ENCODE assay signal across 9 cellular contexts in genomic region chr20:51372176-51372803, GRCh38.
DNase-seq lines count a peak whose midpoint lies in the region; ATAC-seq and TF ChIP-seq lines count a peak whose summit lies in the region.
"Had no signal": no experiment of that assay in that cellular context is flagged by ENCODE, and none has a peak within 500 bp of the region (broad histone marks: within the 10 kb centered on the region; RNA-seq: fewer than 3 reads in every experiment).

No MANE protein-coding gene starts in this region.

- no peaks in the 10 kb centered on the region for H3K4me1 ChIP-seq in HAP-1

- no peaks in the 10 kb centered on the region for H3K9me3 Mint-ChIP-seq in CD4-positive, alpha-beta T cell
- H3K9me3 Mint-ChIP-seq in activated CD8-positive, alpha-beta memory T cell treated with anti-CD3 and anti-CD28 coated beads, Interleukin-2, amount 10 ng/mL, durations not matched to agents 7 days and 5 days (ENCODE audit: low read depth): no peaks in the 10 kb centered on the region
- no peaks in the 10 kb centered on the region for H3K9me3 Mint-ChIP-seq in endothelial cell (ENCODE audit: unreplicated experiment)
- H3K9me3 Mint-ChIP-seq: IgD-negative memory B cell had no signal

- no peaks in the 10 kb centered on the region for H3K27me3 Mint-ChIP-seq in CD4-positive, alpha-beta T cell
- no peaks in the 10 kb centered on the region for H3K27me3 Mint-ChIP-seq in activated CD8-positive, alpha-beta memory T cell treated with anti-CD3 and anti-CD28 coated beads, Interleukin-2, amount 10 ng/mL, durations not matched to agents 7 days and 5 days
- no peaks in the 10 kb centered on the region for H3K27me3 Mint-ChIP-seq in endothelial cell (ENCODE audit: unreplicated experiment)

- H3K27me3 ChIP-seq in CD4-positive, alpha-beta T cell (ENCODE audit: control insufficient read depth, insufficient read depth, low read length): no peaks in the 10 kb centered on the region
- no peaks in the 10 kb centered on the region for H3K27me3 ChIP-seq in HAP-1 (ENCODE audit: low read depth)

- peak; percentile 83 for TF ChIP-seq CTCF in CD4-positive, alpha-beta T cell (IDR thresholded peaks at IDR 0.05)
- TF ChIP-seq CTCF in endothelial cell (IDR thresholded peaks at IDR 0.05; ENCODE audit: unreplicated experiment): no peak

- CTCF ChIA-PET in CD4-positive, alpha-beta T cell (lab: Charles Lee): interaction anchor here (0.6 to 1.2 kb wide), 7 partner anchors 38 to 252 kb away, joined by 3 to 4 read pairs (median 3); no protein-coding TSS in a partner anchor
- CTCF ChIA-PET in activated CD8-positive, alpha-beta memory T cell treated with anti-CD3 and anti-CD28 coated beads, Interleukin-2, amount 10 ng/mL, durations not matched to agents 7 days and 5 days (lab: Charles Lee): interaction anchor here (0.6 to 3.7 kb wide), 17 partner anchors 13 to 594 kb away, joined by 3 to 46 read pairs (median 4); no protein-coding TSS in a partner anchor

- no peak overlapping the region for H3K4me3 ChIP-seq in HAP-1

- H3K36me3 ChIP-seq in HAP-1 (replicated peaks): no peaks in the 10 kb centered on the region

- no peak overlapping the region for H3K27ac Mint-ChIP-seq in CD4-positive, alpha-beta T cell
- no peak overlapping the region for H3K27ac Mint-ChIP-seq in activated CD8-positive, alpha-beta memory T cell treated with anti-CD3 and anti-CD28 coated beads, Interleukin-2, amount 10 ng/mL, durations not matched to agents 7 days and 5 days
- no peak overlapping the region for H3K27ac Mint-ChIP-seq in endothelial cell (ENCODE audit: unreplicated experiment)
- H3K27ac Mint-ChIP-seq: IgD-negative memory B cell had no signal

- intact Hi-C loops in CD4-positive, alpha-beta T cell (cut with DNase I, micrococcal nuclease): loop anchor here (1.0 to 5.0 kb wide), 3 partner anchors 223 to 780 kb away; no protein-coding TSS in a partner anchor

- ATAC-seq in CD4-positive, alpha-beta T cell (ENCODE audit: poor library complexity): peak; percentile 60
- peak; percentile 85 for ATAC-seq in activated CD8-positive, alpha-beta memory T cell treated with anti-CD3 and anti-CD28 coated beads, Interleukin-2, amount 10 ng/mL, durations not matched to agents 7 days and 5 days
- ATAC-seq in GM19023 (IDR thresholded peaks at IDR 0.05; ENCODE audit: unreplicated experiment): no peak

- POLR2A ChIA-PET in CD4-positive, alpha-beta T cell (lab: Charles Lee): interaction anchor here (1.7 kb wide), 1 partner anchor 28 kb away, joined by 4 read pairs; no protein-coding TSS in a partner anchor

- no peaks in the 10 kb centered on the region for H3K4me1 Mint-ChIP-seq in CD4-positive, alpha-beta T cell (ENCODE audit: low read depth)
- H3K4me1 Mint-ChIP-seq in activated CD8-positive, alpha-beta memory T cell treated with anti-CD3 and anti-CD28 coated beads, Interleukin-2, amount 10 ng/mL, durations not matched to agents 7 days and 5 days: peaks cover 25% of the 10 kb centered on the region
- peaks cover 6% of the 10 kb centered on the region for H3K4me1 Mint-ChIP-seq in endothelial cell (ENCODE audit: unreplicated experiment)

- H3K9me3 ChIP-seq in CD4-positive, alpha-beta T cell (ENCODE audit: control insufficient read depth, low read length): no peaks in the 10 kb centered on the region
- no peaks in the 10 kb centered on the region for H3K9me3 ChIP-seq in HAP-1

- in situ Hi-C loops in HAP-1 (cut with MboI; ENCODE audit: low sequenced_read_pairs): loop anchor here (10.0 to 25.0 kb wide), 3 partner anchors 223 to 715 kb away; no protein-coding TSS in a partner anchor

- peak; percentile 29 to 66 (median 46) for DNase-seq in CD4-positive, alpha-beta T cell
- DNase-seq in HAP-1 (ENCODE audit: low spot score in 2 of 2) (peak; percentile 54 to 77), NCI-H526 treated with DMSO at 0.1 percent for 48 hours (lab: John Stamatoyannopoulos, UW) (peak; percentile 70), endothelial cell (ENCODE audit: low spot score) (peak; percentile 75), myocyte (ENCODE audit: low read depth) (peak; percentile 63)
- DNase-seq in activated CD8-positive, alpha-beta memory T cell treated with anti-CD3 and anti-CD28 coated beads, Interleukin-2, amount 10 ng/mL, durations not matched to agents 7 days and 5 days: peak; percentile 68
- DNase-seq in stimulated activated CD8-positive, alpha-beta memory T cell treated with anti-CD3 and anti-CD28 coated beads, Interleukin-7, amount 100 ng/mL, for 1 hour (ENCODE audit: low read depth in 2 of 2): peak; percentile 23 to 40

- H3K4me3 Mint-ChIP-seq in CD4-positive, alpha-beta T cell: no peak overlapping the region
- no peak overlapping the region for H3K4me3 Mint-ChIP-seq in activated CD8-positive, alpha-beta memory T cell treated with anti-CD3 and anti-CD28 coated beads, Interleukin-2, amount 10 ng/mL, durations not matched to agents 7 days and 5 days
- H3K4me3 Mint-ChIP-seq in endothelial cell (ENCODE audit: unreplicated experiment): no peak overlapping the region
- H3K4me3 Mint-ChIP-seq: IgD-negative memory B cell had no signal

- no peaks in the 10 kb centered on the region for H3K36me3 Mint-ChIP-seq in CD4-positive, alpha-beta T cell (ENCODE audit: low read depth)
- H3K36me3 Mint-ChIP-seq in activated CD8-positive, alpha-beta memory T cell treated with anti-CD3 and anti-CD28 coated beads, Interleukin-2, amount 10 ng/mL, durations not matched to agents 7 days and 5 days: peaks cover 1% of the 10 kb centered on the region
- H3K36me3 Mint-ChIP-seq in endothelial cell (ENCODE audit: low read depth, unreplicated experiment): no peaks in the 10 kb centered on the region

- no peak overlapping the region for H3K27ac ChIP-seq in CD4-positive, alpha-beta T cell (ENCODE audit: low read depth, low read length)
